ENCODE assay signal across 21 cellular contexts in the genomic region with DNA sequence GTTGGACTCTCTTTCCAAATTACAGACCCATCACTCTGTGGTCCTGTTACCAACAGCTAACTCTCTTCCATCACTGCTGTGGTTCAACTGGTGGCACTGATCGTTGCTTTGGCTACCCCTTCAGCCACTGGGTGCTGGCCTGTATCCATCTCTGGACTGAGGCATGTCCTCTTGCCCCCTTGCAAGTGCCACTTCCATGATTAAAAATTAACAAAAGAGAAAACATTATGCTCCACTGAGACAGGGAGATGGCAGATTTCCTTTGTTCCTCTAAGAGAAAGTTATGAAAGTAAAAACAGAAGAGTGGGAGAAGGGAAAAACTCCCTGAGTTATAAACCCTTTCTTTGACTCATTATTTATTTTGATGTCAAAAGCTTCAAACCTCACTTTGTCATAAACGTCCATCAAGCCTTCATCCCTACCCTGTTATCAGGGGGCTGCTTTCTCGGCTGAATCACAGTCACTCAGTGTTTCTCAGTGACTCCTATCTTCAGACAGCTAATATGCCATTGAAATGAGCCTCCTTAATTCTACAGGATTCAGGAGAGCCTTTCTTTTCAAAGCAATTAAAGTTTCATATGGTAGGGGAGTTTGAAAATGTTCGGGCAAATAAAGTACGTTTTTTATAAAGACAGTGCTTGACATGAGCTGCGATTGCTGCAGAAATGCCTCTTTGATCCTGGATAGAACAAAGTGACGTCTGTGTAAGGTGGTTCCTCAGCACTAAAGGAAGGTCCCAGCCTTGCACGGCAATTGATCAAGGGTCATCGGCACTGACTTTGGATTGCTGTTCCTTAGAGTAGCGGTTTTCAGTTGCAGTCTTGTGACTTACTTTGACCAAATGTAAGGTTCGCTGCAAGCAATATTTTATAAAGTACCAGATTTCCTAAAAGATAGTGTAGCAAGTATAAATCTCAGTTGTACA. TPM values are rescaled to one million over a fixed set of nuclear protein-coding genes. Genes with fewer than 3 reads are reported as not detected.
A peak's percentile ranks its signal among the peaks of the same experiment; 100 is the strongest.
DNase-seq lines count a peak whose midpoint lies in the region; ATAC-seq, FAIRE-seq and TF ChIP-seq lines count a peak whose summit lies in the region.
"Had no signal": no experiment of that assay in that cellular context is flagged by ENCODE, and none has a peak within 500 bp of the region (broad histone marks: within the 10 kb centered on the region; RNA-seq: fewer than 3 reads in every experiment).

No MANE protein-coding gene starts in this region.

- H4K91ac ChIP-seq in mesenchymal stem cell (ENCODE audit: low read length): no peak overlapping the region

- no peak overlapping the region for H3K9ac ChIP-seq in mesenchymal stem cell (ENCODE audit: low read length)

- H3K23ac ChIP-seq in mesenchymal stem cell (ENCODE audit: low read length in 2 of 2): no peak overlapping the region

- no peak for ATAC-seq in activated naive CD8-positive, alpha-beta T cell treated with anti-CD3 and anti-CD28 coated beads, Interleukin-2, amount 50 U/mL, for 24 hours

- no peak overlapping the region for H3K27ac ChIP-seq in HEK293 (ENCODE audit: extremely low read depth, low read depth, low read length)
- H3K27ac ChIP-seq in mesenchymal stem cell (ENCODE audit: low read length, poor library complexity, severe bottlenecking): no peak overlapping the region
- H3K27ac ChIP-seq in small intestine (ENCODE audit: low read depth in 1 of 2, low read length in 1 of 2): no peak overlapping the region
- H3K27ac ChIP-seq in spleen: no peak overlapping the region

- no peak overlapping the region for H3K4me3 Mint-ChIP-seq in activated naive CD8-positive, alpha-beta T cell treated with anti-CD3 and anti-CD28 coated beads, Interleukin-2, amount 50 U/mL, for 24 hours
- no peak overlapping the region for H3K4me3 Mint-ChIP-seq in T-helper 2 cell treated with Interferon-gamma antibody and Interleukin-4, amounts not matched to agents 5 μg/mL and 100 μg/mL, for 36 hours
- H3K4me3 Mint-ChIP-seq: H9, IgD-negative memory B cell had no signal

- 87% methylated on average over 10 of the region's 11 CpGs for WGBS in mesenchymal stem cell
- 14 to 58% (median 42%) methylated on average over 11 of the region's 11 CpGs for WGBS in small intestine, 3 donors
- 82 to 90% (median 89%) methylated on average over 11 of the region's 11 CpGs for WGBS in spleen, 5 donors

- H3K27me3 ChIP-seq in mesenchymal stem cell (ENCODE audit: control insufficient read depth in 1 of 2, insufficient read depth in 1 of 2, low read length in 2 of 2) (peaks cover 0 to 10% of the 10 kb centered on the region in 2 experiments), small intestine (ENCODE audit: control insufficient read depth in 2 of 2, insufficient read depth in 2 of 2, low read length in 2 of 2) (no peaks in the 10 kb centered on the region), spleen (replicated peaks in 1 of 7) (peaks cover 0 to 19% (median 0%) of the 10 kb centered on the region in 7 donors)

- CTCF ChIA-PET in HEK293 (lab: Yijun Ruan, JAX): interaction anchor here (0.6 to 2.4 kb wide), 3 partner anchors 152 to 562 kb away, joined by 3 to 7 read pairs (median 3); no protein-coding TSS in a partner anchor

- TF ChIP-seq POLR2A in spleen (IDR thresholded peaks at IDR 0.05): no peak

- no peak overlapping the region for H3K14ac ChIP-seq in mesenchymal stem cell (ENCODE audit: low read length in 2 of 2)

- H2BK15ac ChIP-seq in mesenchymal stem cell (ENCODE audit: low read depth, poor library complexity, severe bottlenecking): no peak overlapping the region

- H4K8ac ChIP-seq in mesenchymal stem cell (ENCODE audit: low read length): no peak overlapping the region

- no peaks in the 10 kb centered on the region for H3K4me1 Mint-ChIP-seq in activated naive CD8-positive, alpha-beta T cell treated with anti-CD3 and anti-CD28 coated beads, Interleukin-2, amount 50 U/mL, for 24 hours
- no peaks in the 10 kb centered on the region for H3K4me1 Mint-ChIP-seq in T-helper 2 cell treated with Interferon-gamma antibody and Interleukin-4, amounts not matched to agents 5 μg/mL and 100 μg/mL, for 36 hours (ENCODE audit: low read depth)
- H3K4me1 Mint-ChIP-seq: IgD-negative memory B cell had no signal

- H3K4me1 ChIP-seq in HEK293 (ENCODE audit: control insufficient read depth, insufficient read depth, low read length) (no peaks in the 10 kb centered on the region), mesenchymal stem cell (ENCODE audit: control insufficient read depth, insufficient read depth, low read depth, low read length) (peaks cover 2% of the 10 kb centered on the region), small intestine (ENCODE audit: control insufficient read depth in 2 of 2, insufficient read depth in 1 of 2, low read depth in 1 of 2, low read length in 1 of 2) (no peaks in the 10 kb centered on the region), spleen (no peaks in the 10 kb centered on the region)

- H3K9me3 Mint-ChIP-seq in activated naive CD8-positive, alpha-beta T cell treated with anti-CD3 and anti-CD28 coated beads, Interleukin-2, amount 50 U/mL, for 24 hours: no peaks in the 10 kb centered on the region
- H3K9me3 Mint-ChIP-seq in T-helper 2 cell treated with Interferon-gamma antibody and Interleukin-4, amounts not matched to agents 5 μg/mL and 100 μg/mL, for 36 hours: no peaks in the 10 kb centered on the region
- H3K9me3 Mint-ChIP-seq: H9, IgD-negative memory B cell had no signal

- no peak overlapping the region for H3K4me2 ChIP-seq in mesenchymal stem cell (ENCODE audit: low read length, poor library complexity, severe bottlenecking)

- no peak overlapping the region for H3K18ac ChIP-seq in mesenchymal stem cell (ENCODE audit: low read depth in 1 of 2, low read length in 2 of 2)

- H3K36me3 Mint-ChIP-seq in activated naive CD8-positive, alpha-beta T cell treated with anti-CD3 and anti-CD28 coated beads, Interleukin-2, amount 50 U/mL, for 24 hours (ENCODE audit: low read depth): no peaks in the 10 kb centered on the region
- H3K36me3 Mint-ChIP-seq in T-helper 2 cell treated with Interferon-gamma antibody and Interleukin-4, amounts not matched to agents 5 μg/mL and 100 μg/mL, for 36 hours (ENCODE audit: low read depth): no peaks in the 10 kb centered on the region
- H3K36me3 Mint-ChIP-seq: IgD-negative memory B cell had no signal

- no peaks in the 10 kb centered on the region for H3K79me1 ChIP-seq in mesenchymal stem cell (replicated peaks; ENCODE audit: low read length, poor library complexity, severe bottlenecking)

- POLR2A ChIA-PET in HEK293 (lab: Yijun Ruan, JAX): no interaction called here

- H3K27me3 Mint-ChIP-seq in activated naive CD8-positive, alpha-beta T cell treated with anti-CD3 and anti-CD28 coated beads, Interleukin-2, amount 50 U/mL, for 24 hours: peaks cover 12% of the 10 kb centered on the region
- H3K27me3 Mint-ChIP-seq in T-helper 2 cell treated with Interferon-gamma antibody and Interleukin-4, amounts not matched to agents 5 μg/mL and 100 μg/mL, for 36 hours (ENCODE audit: low read depth): peaks cover 3% of the 10 kb centered on the region

- no peak overlapping the region for H2AK5ac ChIP-seq in mesenchymal stem cell (ENCODE audit: low read length, severe bottlenecking)

- DNase-seq in kidney glomerular epithelial cell (lab: John Stamatoyannopoulos, UW) (peak; percentile 71), mesenchymal stem cell (no peak), small intestine (peak; percentile 57), spleen (no peak)
- no peak for DNase-seq in activated naive CD8-positive, alpha-beta T cell treated with anti-CD3 and anti-CD28 coated beads, Interleukin-2, amount 50 U/mL, for 24 hours
- DNase-seq in T-helper 2 cell treated with Interferon-gamma antibody and Interleukin-4, amounts not matched to agents 5 μg/mL and 100 μg/mL, for 36 hours (ENCODE audit: low spot score): no peak
- DNase-seq in activated effector memory CD4-positive, alpha-beta T cell treated with anti-CD3 and anti-CD28 coated beads, Interleukin-2, amount 50 U/mL, for 16 hours: no peak
- DNase-seq: C1 segment of cervical spinal cord, DMS 273 treated with DMSO at 0.1 percent for 48 hours, H9, Kasumi-1, MM.1S, NCI-H1092 treated with DMSO at 0.1 percent for 48 hours, NCI-H1694, NCI-H2227 treated with DMSO at 0.1 percent for 48 hours, NCI-H524 had no signal

- H2BK120ac ChIP-seq in mesenchymal stem cell (ENCODE audit: low read depth, low read length): no peak overlapping the region

- intact Hi-C loops in spleen (cut with DNase I; ENCODE audit: low total_unique reads): no loop called here

- H2BK12ac ChIP-seq in mesenchymal stem cell (ENCODE audit: low read length in 2 of 2): no peak overlapping the region

- H3K36me3 ChIP-seq in HEK293 (ENCODE audit: control insufficient read depth in 2 of 2, insufficient read depth in 1 of 2, low read length in 2 of 2) (peaks cover 7 to 13% of the 10 kb centered on the region in 2 experiments; a peak in 2 of 3 replicates), mesenchymal stem cell (ENCODE audit: control insufficient read depth in 1 of 2, insufficient read depth in 2 of 2, low read depth in 1 of 2, low read length in 2 of 2) (no peaks in the 10 kb centered on the region), small intestine (ENCODE audit: control insufficient read depth in 2 of 2, insufficient read depth in 2 of 2, low read length in 2 of 2) (peaks cover 0 to 3% of the 10 kb centered on the region in 2 donors), spleen (no peaks in the 10 kb centered on the region)

- H2AFZ ChIP-seq in mesenchymal stem cell (ENCODE audit: low read depth, low read length): peak overlapping the region; percentile 23

- H3K4me3 ChIP-seq in HEK293 (ENCODE audit: low read depth, low read length): no peak overlapping the region
- H3K4me3 ChIP-seq in mesenchymal stem cell (ENCODE audit: insufficient read depth in 1 of 2, low read depth in 1 of 2, low read length in 2 of 2): no peak overlapping the region
- no peak overlapping the region for H3K4me3 ChIP-seq in small intestine (ENCODE audit: low read depth in 1 of 2, low read length in 2 of 2)
- no peak overlapping the region for H3K4me3 ChIP-seq in spleen

- no peak overlapping the region for H2BK5ac ChIP-seq in mesenchymal stem cell (ENCODE audit: low read depth, low read length, poor library complexity, severe bottlenecking)

- H3K4ac ChIP-seq in mesenchymal stem cell (ENCODE audit: low read depth in 1 of 2, low read length in 2 of 2): no peak overlapping the region

- no peak for TF ChIP-seq CTCF in HEK293 (tag by site-specific recombination; IDR thresholded peaks at IDR 0.05)
- TF ChIP-seq CTCF in spleen (IDR thresholded peaks at IDR 0.05 in 8 of 11, conservative IDR thresholded peaks at IDR 0.05 in 3 of 11): no peak

- no peak for FAIRE-seq in small intestine (lab: Jason Lieb, UNC)
- FAIRE-seq: GM19239 had no signal

- H3K27ac Mint-ChIP-seq in activated naive CD8-positive, alpha-beta T cell treated with anti-CD3 and anti-CD28 coated beads, Interleukin-2, amount 50 U/mL, for 24 hours: no peak overlapping the region
- no peak overlapping the region for H3K27ac Mint-ChIP-seq in T-helper 2 cell treated with Interferon-gamma antibody and Interleukin-4, amounts not matched to agents 5 μg/mL and 100 μg/mL, for 36 hours
- H3K27ac Mint-ChIP-seq: IgD-negative memory B cell had no signal

- H3K9me3 ChIP-seq in HEK293 (ENCODE audit: control insufficient read depth, insufficient read depth, low read depth, low read length) (no peaks in the 10 kb centered on the region), mesenchymal stem cell (ENCODE audit: control insufficient read depth, low read length) (no peaks in the 10 kb centered on the region), small intestine (ENCODE audit: control insufficient read depth, low read depth) (no peaks in the 10 kb centered on the region), spleen (no peaks in the 10 kb centered on the region)

RNA-seq across cellular contexts. Expression of gene PBOV1, which starts 49.9 kb away (rescaled TPM):
- polyA plus RNA-seq in mesenchymal stem cell (2013, experiment 1 of 2): not detected
- not detected for polyA plus RNA-seq in mesenchymal stem cell (2013, experiment 2 of 2)
- not detected for polyA plus RNA-seq in small intestine
- total RNA-seq in spleen: not detected
- polyA plus RNA-seq in spleen: not detected
- total RNA-seq: A673, H9, HT1080 had no signal
- polyA plus RNA-seq: IgD-negative memory B cell had no signal

Comparison
In these comparisons a context has a peak if more than half of its experiments do, and no peak if none do; other contexts are left out.
1. DNase-seq: peak in kidney glomerular epithelial cell (single experiment) and small intestine (single experiment); none in mesenchymal stem cell (single experiment), spleen (single experiment), activated naive CD8-positive, alpha-beta T cell treated with anti-CD3 and anti-CD28 coated beads, Interleukin-2, amount 50 U/mL, for 24 hours (single experiment), T-helper 2 cell treated with Interferon-gamma antibody and Interleukin-4, amounts not matched to agents 5 μg/mL and 100 μg/mL, for 36 hours (single experiment) and activated effector memory CD4-positive, alpha-beta T cell treated with anti-CD3 and anti-CD28 coated beads, Interleukin-2, amount 50 U/mL, for 16 hours (single experiment).